ENCODE assay signal across 8 cellular contexts in the genomic region with DNA sequence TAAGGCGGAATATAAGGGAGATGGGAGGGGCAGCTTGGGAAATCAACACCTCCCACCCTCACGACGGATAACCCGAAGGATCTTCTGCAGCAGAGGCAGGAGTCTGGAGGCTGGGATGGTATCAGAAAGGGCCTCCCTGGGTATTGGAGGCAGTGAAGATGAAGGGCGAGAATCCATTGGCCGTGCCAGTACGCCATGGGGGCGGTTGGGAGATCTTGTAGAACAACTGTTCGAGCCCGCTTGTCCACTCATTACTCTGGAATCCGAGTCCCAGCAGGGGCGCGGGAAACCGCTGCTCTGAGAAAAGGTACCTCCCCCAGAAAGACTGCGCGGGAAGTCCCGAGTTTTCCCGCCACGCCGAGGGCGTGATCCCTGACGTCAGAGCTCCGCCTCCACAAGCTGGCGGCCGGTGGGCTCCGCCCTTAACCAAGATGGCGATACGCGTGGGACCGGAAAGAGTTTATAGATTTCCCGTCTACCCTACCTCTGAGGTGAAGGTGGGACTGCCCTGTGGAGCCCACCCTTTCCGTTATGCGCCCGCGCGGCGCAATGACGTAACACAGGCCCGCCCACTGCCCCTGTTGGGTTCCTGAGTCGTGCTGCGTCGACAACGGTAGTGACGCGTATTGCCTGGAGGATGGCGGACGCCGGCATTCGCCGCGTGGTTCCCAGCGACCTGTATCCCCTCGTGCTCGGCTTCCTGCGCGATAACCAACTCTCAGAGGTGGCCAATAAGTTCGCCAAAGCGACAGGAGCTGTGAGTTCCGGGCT. TPM values are rescaled to one million over a fixed set of nuclear protein-coding genes. Genes with fewer than 3 reads are reported as not detected.
A peak's percentile ranks its signal among the peaks of the same experiment; 100 is the strongest.
DNase-seq lines count a peak whose midpoint lies in the region; ATAC-seq and TF ChIP-seq lines count a peak whose summit lies in the region.

A gene (plus strand): TSS at position 616 of the 771 bp plus-strand sequence. CDS start 22 bp downstream, at position 638.

- DNase-seq in NCI-H1092 treated with DMSO at 0.1 percent for 48 hours (lab: John Stamatoyannopoulos, UW) (peak; percentile 96), SKM-1 (lab: John Stamatoyannopoulos, UW; ENCODE audit: unreplicated experiment) (peak; percentile 96), globus pallidus (ENCODE audit: low spot score) (peak; percentile 96), nucleus accumbens (lab: John Stamatoyannopoulos, UW) (peak; percentile 86 to 100 (median 96)), suprapubic skin (ENCODE audit: low spot score in 2 of 2) (peak; percentile 99)
- DNase-seq in activated naive CD4-positive, alpha-beta T cell treated with anti-CD3 and anti-CD28 coated beads, Interleukin-2, amount 50 U/mL, for 72 hours (ENCODE audit: low spot score in 2 of 2): peak; percentile 99 to 100

- H3K27ac ChIP-seq in suprapubic skin: peak within 1 kb of the TSS; percentile 94

- peak within 1 kb of the TSS; percentile 97 to 99 for H3K27ac Mint-ChIP-seq in activated naive CD4-positive, alpha-beta T cell treated with anti-CD3 and anti-CD28 coated beads, Interleukin-2, amount 50 U/mL, for 72 hours

- H3K4me3 ChIP-seq in GM08714 (ENCODE audit: low read length): peak within 1 kb of the TSS; percentile 97
- H3K4me3 ChIP-seq in suprapubic skin: peak within 1 kb of the TSS; percentile 91

- peaks cover 42 to 66% of the 10 kb centered on the region in 2 donors for H3K36me3 Mint-ChIP-seq in activated naive CD4-positive, alpha-beta T cell treated with anti-CD3 and anti-CD28 coated beads, Interleukin-2, amount 50 U/mL, for 72 hours

- H3K27me3 ChIP-seq in suprapubic skin: no peaks in the 10 kb centered on the region

- ATAC-seq in HG02610 (IDR thresholded peaks at IDR 0.05; ENCODE audit: unreplicated experiment): peak; percentile 87
- ATAC-seq in activated naive CD4-positive, alpha-beta T cell treated with anti-CD3 and anti-CD28 coated beads, Interleukin-2, amount 50 U/mL, for 72 hours: peak; percentile 94 to 95

- no peaks in the 10 kb centered on the region for H3K9me3 ChIP-seq in suprapubic skin

- H3K9me3 Mint-ChIP-seq in activated naive CD4-positive, alpha-beta T cell treated with anti-CD3 and anti-CD28 coated beads, Interleukin-2, amount 50 U/mL, for 72 hours: no peaks in the 10 kb centered on the region

- peaks cover 23% of the 10 kb centered on the region for H3K4me1 ChIP-seq in suprapubic skin

- peak; percentile 83 for TF ChIP-seq EP300 in suprapubic skin (IDR thresholded peaks at IDR 0.05)

- TF ChIP-seq POLR2A in suprapubic skin (IDR thresholded peaks at IDR 0.05): peak in 1 of 2 donors; percentile 83

- peaks cover 52% of the 10 kb centered on the region for H3K36me3 ChIP-seq in suprapubic skin

- 3% methylated on average over 31 of the region's 59 CpGs for WGBS in suprapubic skin

- TF ChIP-seq CTCF in suprapubic skin (IDR thresholded peaks at IDR 0.05): no peak

RNA-seq across cellular contexts. Expression of the gene that starts here (rescaled TPM):
- total RNA-seq in activated naive CD4-positive, alpha-beta T cell treated with anti-CD3 and anti-CD28 coated beads, Interleukin-2, amount 50 U/mL, for 72 hours: 100 to 1,000 TPM; 101 to 147 TPM
- 10 to 100 TPM; 47.8 to 94.9 (median 77.9) TPM for total RNA-seq in suprapubic skin

Comparison
In these comparisons a context has a peak if more than half of its experiments do, and no peak if none do; other contexts are left out.
1. Peak in every context shown above with its lines: DNase-seq, ATAC-seq, H3K4me3 ChIP-seq and H3K27ac ChIP-seq.